27 cellular contexts compared by ENCODE assay signal in genomic region chr10:7734821-7735220, GRCh38. TPM values are rescaled to one million over a fixed set of nuclear protein-coding genes. Genes with fewer than 3 reads are reported as not detected.
"Had no signal": no experiment of that assay in that cellular context is flagged by ENCODE, and none has a peak within 500 bp of the region (broad histone marks: within the 10 kb centered on the region; RNA-seq: fewer than 3 reads in every experiment).

No MANE protein-coding gene starts in this region.

- H3K79me2 ChIP-seq: hepatocyte had no signal

- H3K4me1 Mint-ChIP-seq: memory B cell; naive B cell; stimulated activated naive B cell treated with anti-CD40 and anti-IgM and Interleukin-4, amounts not matched to agents 10 μg/mL and 1 μg/mL and 100 μg/mL, for 72 hours; stimulated activated naive CD8-positive, alpha-beta T cell treated with anti-CD3 and anti-CD28 coated beads, Interleukin-15, amount 100 ng/mL, for 72 hours had no signal

- DNase-seq: effector CD4-positive, alpha-beta T cell; foreskin melanocyte; head of caudate nucleus; left ventricle myocardium inferior; lower lobe of right lung; naive B cell; nephron progenitor cell; posterior cingulate gyrus; sigmoid colon; stimulated activated CD4-positive, alpha-beta T cell treated with anti-CD3 and anti-CD28 coated beads, Interleukin-2, amount 100 ng/mL, for 24 hours; stimulated activated CD4-positive, alpha-beta T cell treated with anti-CD3 and anti-CD28 coated beads, Interleukin-4, amount 100 ng/mL, for 4 hours; stimulated activated naive B cell treated with anti-CD40 and anti-IgM and Interleukin-4, amounts not matched to agents 10 μg/mL and 1 μg/mL and 100 μg/mL, for 72 hours; stimulated activated naive CD8-positive, alpha-beta T cell treated with anti-CD3 and anti-CD28 coated beads, Interleukin-15, amount 100 ng/mL, for 72 hours; testis; upper lobe of right lung had no signal

- H3K4me2 ChIP-seq: hepatocyte had no signal

- H3K9me3 ChIP-seq: left ventricle myocardium inferior, lower lobe of right lung, neutrophil, sigmoid colon, testis, tibial nerve, upper lobe of right lung had no signal

- H3K4me3 ChIP-seq: coronary artery, hepatocyte, left ventricle myocardium inferior, lower lobe of right lung, sigmoid colon, skin epidermis, testis, tibial nerve, upper lobe of right lung had no signal

- H3K4me3 Mint-ChIP-seq: memory B cell; naive B cell; nephron progenitor cell; stimulated activated naive B cell treated with anti-CD40 and anti-IgM and Interleukin-4, amounts not matched to agents 10 μg/mL and 1 μg/mL and 100 μg/mL, for 72 hours; stimulated activated naive CD8-positive, alpha-beta T cell treated with anti-CD3 and anti-CD28 coated beads, Interleukin-15, amount 100 ng/mL, for 72 hours had no signal

- H3K27ac ChIP-seq: coronary artery, hepatocyte, left ventricle myocardium inferior, lower lobe of right lung, neutrophil, sigmoid colon, skin epidermis, testis, tibial nerve, upper lobe of right lung had no signal

- H3K27me3 ChIP-seq: hepatocyte, neutrophil, sigmoid colon, testis, tibial nerve, upper lobe of right lung had no signal

- H3K36me3 Mint-ChIP-seq: naive B cell; stimulated activated naive B cell treated with anti-CD40 and anti-IgM and Interleukin-4, amounts not matched to agents 10 μg/mL and 1 μg/mL and 100 μg/mL, for 72 hours had no signal

- H3K9me3 Mint-ChIP-seq: memory B cell; naive B cell; stimulated activated naive B cell treated with anti-CD40 and anti-IgM and Interleukin-4, amounts not matched to agents 10 μg/mL and 1 μg/mL and 100 μg/mL, for 72 hours; stimulated activated naive CD8-positive, alpha-beta T cell treated with anti-CD3 and anti-CD28 coated beads, Interleukin-15, amount 100 ng/mL, for 72 hours had no signal

- H3K27me3 Mint-ChIP-seq: stimulated activated naive CD8-positive, alpha-beta T cell treated with anti-CD3 and anti-CD28 coated beads, Interleukin-15, amount 100 ng/mL, for 72 hours had no signal

- H3K4me1 ChIP-seq: left ventricle myocardium inferior, lower lobe of right lung, sigmoid colon, testis, tibial nerve, upper lobe of right lung had no signal

- H3K36me3 ChIP-seq: left ventricle myocardium inferior, lower lobe of right lung, neutrophil, sigmoid colon, tibial nerve, upper lobe of right lung had no signal

- H2AFZ ChIP-seq: hepatocyte had no signal

- H3K27ac Mint-ChIP-seq: memory B cell; naive B cell; nephron progenitor cell; stimulated activated naive B cell treated with anti-CD40 and anti-IgM and Interleukin-4, amounts not matched to agents 10 μg/mL and 1 μg/mL and 100 μg/mL, for 72 hours; stimulated activated naive CD8-positive, alpha-beta T cell treated with anti-CD3 and anti-CD28 coated beads, Interleukin-15, amount 100 ng/mL, for 72 hours had no signal

RNA-seq across cellular contexts. Expression of gene ITIH2, which starts 31.7 kb away (rescaled TPM):
- total RNA-seq: chondrocyte, dermis microvascular lymphatic vessel endothelial cell, left ventricle myocardium inferior, osteoblast, pulmonary artery endothelial cell, sigmoid colon, subcutaneous adipose tissue, tibial nerve had no signal
- polyA plus RNA-seq: esophagus, sigmoid colon had no signal
